28 cellular contexts compared by ENCODE assay signal in genomic region chr19:1141944-1142343, GRCh38. TPM values are rescaled to one million over a fixed set of nuclear protein-coding genes. Genes with fewer than 3 reads are reported as not detected.
A peak's percentile ranks its signal among the peaks of the same experiment; 100 is the strongest.
DNase-seq lines count a peak whose midpoint lies in the region; ATAC-seq, FAIRE-seq and TF ChIP-seq lines count a peak whose summit lies in the region.
"Had no signal": no experiment of that assay in that cellular context is flagged by ENCODE, and none has a peak within 500 bp of the region (broad histone marks: within the 10 kb centered on the region; RNA-seq: fewer than 3 reads in every experiment).

No MANE protein-coding gene starts in this region.

- no peaks in the 10 kb centered on the region for H3K27me3 Mint-ChIP-seq in naive thymus-derived CD4-positive, alpha-beta T cell
- H3K27me3 Mint-ChIP-seq in osteocyte (ENCODE audit: unreplicated experiment), result no peaks in the 10 kb centered on the region
- H3K27me3 Mint-ChIP-seq: activated CD4-positive, alpha-beta memory T cell treated with anti-CD3 and anti-CD28 coated beads, Interleukin-2, amount 10 ng/mL, durations not matched to agents 7 days and 5 days had no signal

- no peaks in the 10 kb centered on the region for H3K9me3 ChIP-seq in H1 (ENCODE audit: insufficient read depth in 2 of 2, low read depth in 1 of 2, low read length in 1 of 2)
- H3K9me3 ChIP-seq in naive thymus-derived CD4-positive, alpha-beta T cell (ENCODE audit: control insufficient read depth in 2 of 3, low read length in 3 of 3), result no peaks in the 10 kb centered on the region
- H3K9me3 ChIP-seq in hepatocyte (ENCODE audit: low read depth), result no peaks in the 10 kb centered on the region
- H3K9me3 ChIP-seq: esophagus muscularis mucosa, transverse colon had no signal

- H3K4me3 ChIP-seq in H1 (ENCODE audit: extremely low read depth in 1 of 4, insufficient read depth in 2 of 4, low read depth in 3 of 4, low read length in 4 of 4), result no peak overlapping the region
- no peak overlapping the region for H3K4me3 ChIP-seq in naive thymus-derived CD4-positive, alpha-beta T cell (ENCODE audit: low read length)
- no peak overlapping the region for H3K4me3 ChIP-seq in hepatocyte
- H3K4me3 ChIP-seq: esophagus muscularis mucosa, transverse colon had no signal

- H4K91ac ChIP-seq in H1 (replicated peaks; ENCODE audit: insufficient read length, low read length), result no peak overlapping the region

- CTCF ChIA-PET in H1 (lab: Charles Lee; ENCODE audit: partially characterized antibody), result no interaction called here
- CTCF ChIA-PET in naive thymus-derived CD4-positive, alpha-beta T cell (lab: Charles Lee), result interaction anchor here (1.0 kb wide), 1 partner anchor 53 kb away, joined by 3 read pairs; no protein-coding TSS in a partner anchor

- H3K4me1 Mint-ChIP-seq in naive thymus-derived CD4-positive, alpha-beta T cell, result peaks cover 0 to 12% (median 6%) of the 10 kb centered on the region in 7 donors
- no peaks in the 10 kb centered on the region for H3K4me1 Mint-ChIP-seq in osteocyte (ENCODE audit: unreplicated experiment)

- no peak overlapping the region for H3K56ac ChIP-seq in H1 (replicated peaks; ENCODE audit: insufficient read length, low read depth, low read length)

- H2AFZ ChIP-seq in H1 (ENCODE audit: low read length) (no peak overlapping the region), hepatocyte (no peak overlapping the region)

- 75 to 100% methylated on average over 2 to 5 of the region's 5 CpGs for WGBS in H1 (ENCODE audit: extremely low coverage in 1 of 2, insufficient coverage in 1 of 2, insufficient read length in 1 of 2, insufficient replicate concordance in 2 of 2, low coverage in 1 of 2, low lambda C conversion rate in 2 of 2, missing lambda C conversion rate in 1 of 2), 2 experiments
- WGBS in hepatocyte (ENCODE audit: low lambda C conversion rate, missing lambda C conversion rate), result 74% methylated on average over 5 of the region's 5 CpGs

- no peak for TF ChIP-seq RAD21 in H1 (IDR thresholded peaks at IDR 0.05 in 1 of 2, conservative IDR thresholded peaks at IDR 0.05 in 1 of 2; ENCODE audit: low read depth in 2 of 2, low read length in 2 of 2)

- no peak overlapping the region for H2BK12ac ChIP-seq in H1 (ENCODE audit: low read depth, low read length)

- H3K23me2 ChIP-seq in H1 (ENCODE audit: low read depth, low read length), result peaks cover 3% of the 10 kb centered on the region; the same call in 1 of the 2 replicates

- no peak for TF ChIP-seq CTCF in H1 (IDR thresholded peaks at IDR 0.05; ENCODE audit: control extremely low read depth in 1 of 3, insufficient read depth in 1 of 3, low read depth in 1 of 3, low read length in 3 of 3)
- TF ChIP-seq CTCF in hepatocyte (IDR thresholded peaks at IDR 0.05; ENCODE audit: poor library complexity), result no peak
- TF ChIP-seq CTCF in osteocyte (IDR thresholded peaks at IDR 0.05), result no peak

- peaks cover 15 to 49% (median 30%) of the 10 kb centered on the region in 5 donors for H3K36me3 Mint-ChIP-seq in naive thymus-derived CD4-positive, alpha-beta T cell
- H3K36me3 Mint-ChIP-seq in osteocyte (ENCODE audit: unreplicated experiment), result peaks cover 26% of the 10 kb centered on the region

- intact Hi-C loops in Right ventricle myocardium inferior (cut with DNase I), result no loop called here
- intact Hi-C loops in cardiac septum (cut with DNase I), result no loop called here
- intact Hi-C loops in naive thymus-derived CD4-positive, alpha-beta T cell (cut with micrococcal nuclease), result no loop called here

- no peak overlapping the region for H2AK5ac ChIP-seq in H1 (ENCODE audit: low read depth, low read length)

- no peak overlapping the region for H4K5ac ChIP-seq in H1 (ENCODE audit: insufficient read length, low read depth, low read length)

- peaks cover 0 to 9% (median 1%) of the 10 kb centered on the region in 4 experiments; a peak in 2 of 8 replicates for H3K36me3 ChIP-seq in H1 (ENCODE audit: control insufficient read depth in 2 of 4, insufficient read depth in 4 of 4, low read length in 3 of 4)
- peaks cover 0 to 36% (median 0%) of the 10 kb centered on the region in 3 experiments for H3K36me3 ChIP-seq in naive thymus-derived CD4-positive, alpha-beta T cell (ENCODE audit: control insufficient read depth in 2 of 3, insufficient read depth in 3 of 3, low read length in 3 of 3)
- H3K36me3 ChIP-seq in hepatocyte (replicated peaks; ENCODE audit: insufficient read depth, low read depth), result no peaks in the 10 kb centered on the region

- no peak overlapping the region for H3K9ac ChIP-seq in H1 (replicated peaks in 1 of 4; ENCODE audit: extremely low read depth in 1 of 4, low read depth in 3 of 4, low read length in 3 of 4)

- H2BK20ac ChIP-seq in H1 (ENCODE audit: low read length), result no peak overlapping the region

- peaks cover 0 to 9% (median 5%) of the 10 kb centered on the region in 4 experiments; a peak in 4 of 7 replicates for H3K4me1 ChIP-seq in H1 (replicated peaks in 1 of 4; ENCODE audit: control insufficient read depth in 3 of 4, insufficient read depth in 4 of 4, low read length in 3 of 4)
- H3K4me1 ChIP-seq in naive thymus-derived CD4-positive, alpha-beta T cell (ENCODE audit: control insufficient read depth in 2 of 2, insufficient read depth in 2 of 2, low read length in 2 of 2), result no peaks in the 10 kb centered on the region
- H3K4me1 ChIP-seq in hepatocyte (ENCODE audit: insufficient read depth), result no peaks in the 10 kb centered on the region

- H3K4me2 ChIP-seq in H1 (ENCODE audit: insufficient read depth in 1 of 2, low read depth in 2 of 2, low read length in 2 of 2), result no peak overlapping the region
- no peak overlapping the region for H3K4me2 ChIP-seq in hepatocyte

- H3K27me3 ChIP-seq in H1 (replicated peaks in 1 of 4; ENCODE audit: control insufficient read depth in 3 of 4, extremely low read depth in 1 of 4, insufficient read depth in 3 of 4, low read length in 3 of 4), result no peaks in the 10 kb centered on the region
- H3K27me3 ChIP-seq in naive thymus-derived CD4-positive, alpha-beta T cell (ENCODE audit: control insufficient read depth in 2 of 2, insufficient read depth in 2 of 2, low read length in 2 of 2), result no peaks in the 10 kb centered on the region
- H3K27me3 ChIP-seq in hepatocyte, result no peaks in the 10 kb centered on the region
- H3K27me3 ChIP-seq: esophagus muscularis mucosa, transverse colon had no signal

- H2BK15ac ChIP-seq in H1 (ENCODE audit: low read length), result no peak overlapping the region

- no peak for TF ChIP-seq POLR2A in H1 (IDR thresholded peaks at IDR 0.05; ENCODE audit: control extremely low read depth in 1 of 2, low read depth in 2 of 2, low read length in 2 of 2)

- no peak overlapping the region for H4K8ac ChIP-seq in H1 (ENCODE audit: extremely low read depth, insufficient read depth, low read length)

- H3K27ac ChIP-seq in H1 (ENCODE audit: low read depth, low read length) (no peak overlapping the region), hepatocyte (no peak overlapping the region)
- H3K27ac ChIP-seq in naive thymus-derived CD4-positive, alpha-beta T cell (ENCODE audit: low read depth, low read length), result no peak overlapping the region
- H3K27ac ChIP-seq: esophagus muscularis mucosa, HL-60, transverse colon, WERI-Rb-1 had no signal

- H3K9me3 Mint-ChIP-seq in naive thymus-derived CD4-positive, alpha-beta T cell, result peaks cover 0 to 8% (median 4%) of the 10 kb centered on the region in 11 donors
- H3K9me3 Mint-ChIP-seq in osteocyte (ENCODE audit: unreplicated experiment), result no peaks in the 10 kb centered on the region

- no peaks in the 10 kb centered on the region for H3K9me2 ChIP-seq in hepatocyte (replicated peaks; ENCODE audit: insufficient read depth)

- no peak overlapping the region for H3K4ac ChIP-seq in H1 (replicated peaks; ENCODE audit: insufficient read length, low read depth, low read length)

- TF ChIP-seq EP300 in H1 (IDR thresholded peaks at IDR 0.05; ENCODE audit: borderline replicate concordance in 1 of 2, low read depth in 2 of 2, low read length in 2 of 2), result no peak

- POLR2A ChIA-PET in H1 (lab: Charles Lee; ENCODE audit: partially characterized antibody), result interaction anchor here (0.6 kb wide), 1 partner anchor 21 kb away, joined by 3 read pairs; no protein-coding TSS in a partner anchor
- POLR2A ChIA-PET in naive thymus-derived CD4-positive, alpha-beta T cell (lab: Charles Lee), result interaction anchor here (1.1 kb wide), 1 partner anchor 14 kb away, joined by 3 read pairs; no protein-coding TSS in a partner anchor

- H3K4me3 Mint-ChIP-seq in naive thymus-derived CD4-positive, alpha-beta T cell, result no peak overlapping the region
- H3K4me3 Mint-ChIP-seq in osteocyte (ENCODE audit: unreplicated experiment), result no peak overlapping the region
- H3K4me3 Mint-ChIP-seq: activated CD4-positive, alpha-beta memory T cell treated with anti-CD3 and anti-CD28 coated beads, Interleukin-2, amount 10 ng/mL, durations not matched to agents 7 days and 5 days; CD14-positive monocyte; nephron progenitor cell had no signal

- peak; percentile 52 for ATAC-seq in Right ventricle myocardium inferior
- ATAC-seq in naive thymus-derived CD4-positive, alpha-beta T cell, result no peak
- ATAC-seq: activated naive CD4-positive, alpha-beta T cell treated with anti-CD3 and anti-CD28 coated beads, Interleukin-2, amount 50 U/mL, for 72 hours had no signal

- H2BK5ac ChIP-seq in H1 (ENCODE audit: low read depth, low read length), result no peak overlapping the region

- H2BK120ac ChIP-seq in H1 (replicated peaks; ENCODE audit: low read depth, low read length), result no peak overlapping the region

- peak overlapping the region in 5 of 9 donors; percentile 0 to 73 (median 1) for H3K27ac Mint-ChIP-seq in naive thymus-derived CD4-positive, alpha-beta T cell
- no peak overlapping the region for H3K27ac Mint-ChIP-seq in osteocyte (ENCODE audit: unreplicated experiment)
- H3K27ac Mint-ChIP-seq: activated CD4-positive, alpha-beta memory T cell treated with anti-CD3 and anti-CD28 coated beads, Interleukin-2, amount 10 ng/mL, durations not matched to agents 7 days and 5 days; H9; nephron progenitor cell had no signal

- peaks cover 2% of the 10 kb centered on the region; the same call in 1 of the 2 replicates for H3K79me1 ChIP-seq in H1 (ENCODE audit: low read depth, low read length)

- peak; percentile 98 for FAIRE-seq in H1 (lab: Jason Lieb, UNC)
- peak; percentile 94 for FAIRE-seq in urothelium cell line (lab: Jason Lieb, UNC)
- FAIRE-seq: GM18507 had no signal

- no peak overlapping the region for H3K23ac ChIP-seq in H1 (ENCODE audit: insufficient read length)

- no peak for DNase-seq in Right ventricle myocardium inferior (ENCODE audit: missing footprints)
- no peak for DNase-seq in cardiac septum (ENCODE audit: low spot score)
- no peak for DNase-seq in H1 (ENCODE audit: low read depth in 1 of 2, low spot score in 2 of 2)
- DNase-seq in naive thymus-derived CD4-positive, alpha-beta T cell, result no peak
- no peak for DNase-seq in urothelium cell line (ENCODE audit: low spot score)
- no peak for DNase-seq in hepatocyte (ENCODE audit: low spot score)
- DNase-seq in activated effector memory CD4-positive, alpha-beta T cell treated with Interleukin-2 at 50 U/mL for 16 hours, result no peak
- no peak for DNase-seq in osteocyte (ENCODE audit: extremely low spot score, unreplicated experiment)
- DNase-seq: ACHN; activated CD4-positive, alpha-beta memory T cell treated with anti-CD3 and anti-CD28 coated beads, Interleukin-2, amount 10 ng/mL, durations not matched to agents 7 days and 5 days; activated T-cell treated with anti-CD3 and anti-CD28 coated beads, Interleukin-2, amount 50 U/mL, for 48 hours; DMS53; H9; mesenchymal stem cell; MV-4-11; NCI-H1930; NCI-H446 treated with DMSO at 0.1 percent for 48 hours; nephron progenitor cell; SIG-M5; stimulated activated CD4-positive, alpha-beta T cell treated with anti-CD3 and anti-CD28 coated beads, Interleukin-12 subunit alpha, Interleukin-12 subunit beta, amount 100 ng/mL, for 4 hours; T-helper 2 cell; transverse colon; WERI-Rb-1 had no signal

- no peak overlapping the region for H3K14ac ChIP-seq in H1 (ENCODE audit: insufficient read length)

- no peak overlapping the region for H3K18ac ChIP-seq in H1 (ENCODE audit: extremely low read depth, low read length)

- H4K20me1 ChIP-seq in H1 (replicated peaks in 1 of 2; ENCODE audit: control insufficient read depth in 1 of 2, insufficient read depth in 2 of 2, low read length in 2 of 2) (peaks cover 0 to 4% of the 10 kb centered on the region in 2 experiments), hepatocyte (ENCODE audit: insufficient read depth, poor library complexity, severe bottlenecking) (no peaks in the 10 kb centered on the region)

- no peaks in the 10 kb centered on the region for H3K79me2 ChIP-seq in H1 (ENCODE audit: control insufficient read depth in 1 of 2, insufficient read depth in 2 of 2, low read length in 2 of 2)
- no peaks in the 10 kb centered on the region for H3K79me2 ChIP-seq in hepatocyte

RNA-seq across cellular contexts. Expression of gene SBNO2, which starts 32.1 kb away (rescaled TPM):
- total RNA-seq in Right ventricle myocardium inferior (14.7 TPM), cardiac septum (37.3 TPM), hepatocyte (15.2 and 15.6 TPM in 2 replicates), osteocyte (57.1 and 61.6 TPM in 2 replicates)
- 31.4 and 37.4 TPM in 2 replicates for total RNA-seq in H1 (2021; fragmentation: NEBNext Ultra II Directional; extraction: Animal tissue kit (Norgen Biotek cat#: 25700))
- polyA plus RNA-seq in H1 (2011; rRNA removed) (12.2 and 21.3 TPM in 2 replicates), hepatocyte (12.7 and 16.2 TPM in 2 replicates)
- 12.8 TPM for polyA plus RNA-seq in H1 (2011; cell fraction: cytosol; rRNA removed)
- polyA plus RNA-seq in H1 (2011; cell fraction: nucleus; rRNA removed), result 67.3 TPM
- polyA plus RNA-seq in H1 (2012, experiment 1 of 2), result 21.4 to 33.6 TPM (median 24.5 TPM) in 4 replicates
- 13.6 TPM for polyA plus RNA-seq in H1 (2012, experiment 2 of 2)
- polyA plus RNA-seq in H1 (2013, experiment 1 of 2), result 16.0 TPM
- polyA plus RNA-seq in H1 (2013, experiment 2 of 2), result 14.4 TPM
- 10.0 and 10.6 TPM in 2 replicates for polyA minus RNA-seq in H1 (2011; rRNA and poly(A)+ RNA removed)
- polyA minus RNA-seq in H1 (2011; cell fraction: cytosol; rRNA and poly(A)+ RNA removed), result 23.1 TPM
- polyA minus RNA-seq in H1 (2011; cell fraction: nucleus; rRNA and poly(A)+ RNA removed), result 23.4 TPM
- total RNA-seq in naive thymus-derived CD4-positive, alpha-beta T cell, result 100 to 1,000 TPM in 3 of 5 experiments, 10 to 100 TPM in 2; 88.6 to 137 (median 104) TPM
- polyA plus RNA-seq in naive thymus-derived CD4-positive, alpha-beta T cell, result 1 to 10 TPM; 1.7 to 2.6 TPM

RNA-seq across cellular contexts. Expression of gene GPX4, which starts 38.1 kb away (rescaled TPM):
- total RNA-seq in Right ventricle myocardium inferior, result 361 TPM
- total RNA-seq in cardiac septum, result 243 TPM
- total RNA-seq in H1 (2021; fragmentation: NEBNext Ultra II Directional; extraction: Animal tissue kit (Norgen Biotek cat#: 25700)), result 342 and 355 TPM in 2 replicates
- 693 and 947 TPM in 2 replicates for polyA plus RNA-seq in H1 (2011; rRNA removed)
- polyA plus RNA-seq in H1 (2011; cell fraction: cytosol; rRNA removed), result 779 TPM
- polyA plus RNA-seq in H1 (2011; cell fraction: nucleus; rRNA removed), result 730 TPM
- polyA plus RNA-seq in H1 (2012, experiment 1 of 2), result 475 to 711 TPM (median 640 TPM) in 4 replicates
- 958 TPM for polyA plus RNA-seq in H1 (2012, experiment 2 of 2)
- polyA plus RNA-seq in H1 (2013, experiment 1 of 2), result 575 TPM
- 562 TPM for polyA plus RNA-seq in H1 (2013, experiment 2 of 2)
- 186 and 191 TPM in 2 replicates for polyA minus RNA-seq in H1 (2011; rRNA and poly(A)+ RNA removed)
- polyA minus RNA-seq in H1 (2011; cell fraction: cytosol; rRNA and poly(A)+ RNA removed), result 297 TPM
- polyA minus RNA-seq in H1 (2011; cell fraction: nucleus; rRNA and poly(A)+ RNA removed), result 155 TPM
- 100 to 1,000 TPM; 122 to 235 (median 194) TPM for total RNA-seq in naive thymus-derived CD4-positive, alpha-beta T cell
- polyA plus RNA-seq in naive thymus-derived CD4-positive, alpha-beta T cell, result 100 to 1,000 TPM; 417 to 522 TPM
- 524 and 539 TPM in 2 replicates for total RNA-seq in hepatocyte
- polyA plus RNA-seq in hepatocyte, result 729 and 735 TPM in 2 replicates
- 349 and 354 TPM in 2 replicates for total RNA-seq in osteocyte

RNA-seq across cellular contexts. Expression of gene POLR2E, which starts 46.8 kb away (rescaled TPM):
- total RNA-seq in Right ventricle myocardium inferior, result 142 TPM
- total RNA-seq in cardiac septum, result 125 TPM
- 274 and 281 TPM in 2 replicates for total RNA-seq in H1 (2021; fragmentation: NEBNext Ultra II Directional; extraction: Animal tissue kit (Norgen Biotek cat#: 25700))
- polyA plus RNA-seq in H1 (2011; rRNA removed), result 381 and 483 TPM in 2 replicates
- 378 TPM for polyA plus RNA-seq in H1 (2011; cell fraction: cytosol; rRNA removed)
- 283 TPM for polyA plus RNA-seq in H1 (2011; cell fraction: nucleus; rRNA removed)
- polyA plus RNA-seq in H1 (2012, experiment 1 of 2), result 286 to 416 TPM (median 379 TPM) in 4 replicates
- polyA plus RNA-seq in H1 (2012, experiment 2 of 2), result 296 TPM
- 195 TPM for polyA plus RNA-seq in H1 (2013, experiment 1 of 2)
- 204 TPM for polyA plus RNA-seq in H1 (2013, experiment 2 of 2)
- polyA minus RNA-seq in H1 (2011; rRNA and poly(A)+ RNA removed), result 110 and 140 TPM in 2 replicates
- 128 TPM for polyA minus RNA-seq in H1 (2011; cell fraction: cytosol; rRNA and poly(A)+ RNA removed)
- 125 TPM for polyA minus RNA-seq in H1 (2011; cell fraction: nucleus; rRNA and poly(A)+ RNA removed)
- 100 to 1,000 TPM in 1 of 5 experiments, 10 to 100 TPM in 4; 75.3 to 157 (median 82.1) TPM for total RNA-seq in naive thymus-derived CD4-positive, alpha-beta T cell
- 100 to 1,000 TPM; 136 to 179 TPM for polyA plus RNA-seq in naive thymus-derived CD4-positive, alpha-beta T cell
- 126 and 170 TPM in 2 replicates for total RNA-seq in hepatocyte
- polyA plus RNA-seq in hepatocyte, result 326 and 328 TPM in 2 replicates
- 156 and 168 TPM in 2 replicates for total RNA-seq in osteocyte
